Comparison of ENCODE assay signal across 9 cellular contexts in genomic region chr10:96984512-96985225, GRCh38.
DNase-seq lines count a peak whose midpoint lies in the region; ATAC-seq and TF ChIP-seq lines count a peak whose summit lies in the region.
"Had no signal": no experiment of that assay in that cellular context is flagged by ENCODE, and none has a peak within 500 bp of the region (broad histone marks: within the 10 kb centered on the region; RNA-seq: fewer than 3 reads in every experiment).

No MANE protein-coding gene starts in this region.

- H3K4me3 Mint-ChIP-seq in endothelial cell (ENCODE audit: unreplicated experiment): no peak overlapping the region
- H3K4me3 Mint-ChIP-seq in stimulated activated naive CD8-positive, alpha-beta T cell treated with anti-CD3 and anti-CD28 coated beads, Interleukin-15, Interleukin-2, amounts not matched to agents 100 ng/mL and 50 ng/mL, for 24 hours: peak overlapping the region; percentile 60

- H3K27me3 Mint-ChIP-seq in endothelial cell (ENCODE audit: unreplicated experiment): peaks cover 6% of the 10 kb centered on the region
- no peaks in the 10 kb centered on the region for H3K27me3 Mint-ChIP-seq in stimulated activated naive CD8-positive, alpha-beta T cell treated with anti-CD3 and anti-CD28 coated beads, Interleukin-15, Interleukin-2, amounts not matched to agents 100 ng/mL and 50 ng/mL, for 24 hours

- H3K9me3 Mint-ChIP-seq in endothelial cell (ENCODE audit: unreplicated experiment): no peaks in the 10 kb centered on the region
- no peaks in the 10 kb centered on the region for H3K9me3 Mint-ChIP-seq in stimulated activated naive CD8-positive, alpha-beta T cell treated with anti-CD3 and anti-CD28 coated beads, Interleukin-15, Interleukin-2, amounts not matched to agents 100 ng/mL and 50 ng/mL, for 24 hours

- peak overlapping the region; percentile 85 for H3K27ac Mint-ChIP-seq in endothelial cell (ENCODE audit: unreplicated experiment)
- no peak overlapping the region for H3K27ac Mint-ChIP-seq in stimulated activated naive CD8-positive, alpha-beta T cell treated with anti-CD3 and anti-CD28 coated beads, Interleukin-15, Interleukin-2, amounts not matched to agents 100 ng/mL and 50 ng/mL, for 24 hours

- no peak for TF ChIP-seq CTCF in endothelial cell (IDR thresholded peaks at IDR 0.05; ENCODE audit: unreplicated experiment)

- DNase-seq in endothelial cell (ENCODE audit: low spot score) (no peak), NCI-H1417 (lab: John Stamatoyannopoulos, UW) (no peak)
- DNase-seq in effector CD8-positive, alpha-beta T cell (lab: John Stamatoyannopoulos, UW): no peak
- DNase-seq: T-helper 1 cell had no signal

- peaks cover 14% of the 10 kb centered on the region for H3K36me3 Mint-ChIP-seq in endothelial cell (ENCODE audit: low read depth, unreplicated experiment)
- H3K36me3 Mint-ChIP-seq in stimulated activated naive CD8-positive, alpha-beta T cell treated with anti-CD3 and anti-CD28 coated beads, Interleukin-15, Interleukin-2, amounts not matched to agents 100 ng/mL and 50 ng/mL, for 24 hours (ENCODE audit: low read depth): peaks cover 22% of the 10 kb centered on the region

- peaks cover 23% of the 10 kb centered on the region for H3K4me1 Mint-ChIP-seq in endothelial cell (ENCODE audit: unreplicated experiment)
- H3K4me1 Mint-ChIP-seq in stimulated activated naive CD8-positive, alpha-beta T cell treated with anti-CD3 and anti-CD28 coated beads, Interleukin-15, Interleukin-2, amounts not matched to agents 100 ng/mL and 50 ng/mL, for 24 hours (ENCODE audit: low read depth): peaks cover 11% of the 10 kb centered on the region

- ATAC-seq in GM18907 (IDR thresholded peaks at IDR 0.05; ENCODE audit: unreplicated experiment) (peak; percentile 67), HG03159 (IDR thresholded peaks at IDR 0.05; ENCODE audit: unreplicated experiment) (peak; percentile 82), GM18517 (IDR thresholded peaks at IDR 0.05; ENCODE audit: unreplicated experiment) (no peak), HG02763 (IDR thresholded peaks at IDR 0.05; ENCODE audit: unreplicated experiment) (no peak)

Comparison
In these comparisons a context has a peak if more than half of its experiments do, and no peak if none do; other contexts are left out.
1. ATAC-seq: peak in GM18907 (single experiment) and HG03159 (single experiment); none in GM18517 (single experiment) and HG02763 (single experiment).